Comparison of ENCODE assay signal across 1 cellular context in genomic region chr9:4985376-4986266, GRCh38.
TF ChIP-seq lines count a peak whose summit lies in the region.

No MANE protein-coding gene starts in this region.

TF ChIP-seq in H1, 55 proteins besides CTCF, POLR2A, EP300 and RAD21:
- TF ChIP-seq ASH2L (IDR thresholded peaks at IDR 0.05; ENCODE audit: low read length), result peak; percentile 11
- TF ChIP-seq BRCA1 (IDR thresholded peaks at IDR 0.05; ENCODE audit: low read depth, low read length), result no peak
- TF ChIP-seq TAF1 (IDR thresholded peaks at IDR 0.05; ENCODE audit: low read depth, low read length), result no peak
- no peak for TF ChIP-seq NRF1 (IDR thresholded peaks at IDR 0.05; ENCODE audit: low read depth, low read length)
- TF ChIP-seq POU5F1 (IDR thresholded peaks at IDR 0.05; ENCODE audit: low read depth, low read length), result no peak
- no peak for TF ChIP-seq RBBP5 (IDR thresholded peaks at IDR 0.05; ENCODE audit: borderline replicate concordance, low read depth, low read length)
- peak; percentile 95 for TF ChIP-seq KDM4A (IDR thresholded peaks at IDR 0.05; ENCODE audit: low read depth, low read length, severe bottlenecking)
- TF ChIP-seq RNF2 (IDR thresholded peaks at IDR 0.05; ENCODE audit: borderline replicate concordance, low read depth, low read length, missing control alignments, poor library complexity, severe bottlenecking), result no peak
- TF ChIP-seq SUZ12 (IDR thresholded peaks at IDR 0.05; ENCODE audit: low read length), result peak; percentile 4; the same call in 1 of the 2 replicates
- no peak for TF ChIP-seq TBP (IDR thresholded peaks at IDR 0.05; ENCODE audit: low read depth, low read length)
- no peak for TF ChIP-seq KDM5A (IDR thresholded peaks at IDR 0.05; ENCODE audit: low read length)
- TF ChIP-seq NANOG (IDR thresholded peaks at IDR 0.05; ENCODE audit: insufficient read depth, low read depth, low read length, poor library complexity, severe bottlenecking), result no peak
- TF ChIP-seq TEAD4 (IDR thresholded peaks at IDR 0.05; ENCODE audit: low read depth, low read length), result no peak
- no peak for TF ChIP-seq CHD1 (IDR thresholded peaks at IDR 0.05; ENCODE audit: low read depth, low read length)
